ENCODE assay signal across 22 cellular contexts in genomic region chr11:60919320-60919719, GRCh38. TPM values are rescaled to one million over a fixed set of nuclear protein-coding genes. Genes with fewer than 3 reads are reported as not detected.
A peak's percentile ranks its signal among the peaks of the same experiment; 100 is the strongest.
DNase-seq lines count a peak whose midpoint lies in the region; TF ChIP-seq lines count a peak whose summit lies in the region.
"Had no signal": no experiment of that assay in that cellular context is flagged by ENCODE, and none has a peak within 500 bp of the region (broad histone marks: within the 10 kb centered on the region; RNA-seq: fewer than 3 reads in every experiment).

No MANE protein-coding gene starts in this region.

- peak overlapping the region; percentile 43 for H3K27ac ChIP-seq in OCI-LY3 (ENCODE audit: low read length)
- no peak overlapping the region for H3K27ac ChIP-seq in tibial artery
- H3K27ac ChIP-seq: BLaER1, right lobe of liver, thyroid gland had no signal

- H3K36me3 ChIP-seq in OCI-LY3 (replicated peaks; ENCODE audit: low read depth, low read length) (peaks cover 65% of the 10 kb centered on the region), tibial artery (peaks cover 35 to 40% (median 38%) of the 10 kb centered on the region in 3 donors)

- peak overlapping the region in 2 of 3 donors; percentile 34 to 88 for H3K27ac Mint-ChIP-seq in IgD-negative memory B cell
- H3K27ac Mint-ChIP-seq in dendritic cell treated with granulocyte-macrophage colony-stimulating factor and Interleukin-4, amounts not matched to agents 40 ng/mL and 50 ng/mL, for 4 days, result peak overlapping the region; percentile 39
- no peak overlapping the region for H3K27ac Mint-ChIP-seq in neural crest cell (ENCODE audit: unreplicated experiment)
- H3K27ac Mint-ChIP-seq: nephron progenitor cell had no signal

- H3K27me3 ChIP-seq in OCI-LY3 (ENCODE audit: low read depth, low read length), result no peaks in the 10 kb centered on the region
- peaks cover 0 to 22% of the 10 kb centered on the region in 2 donors for H3K27me3 ChIP-seq in tibial artery
- H3K27me3 ChIP-seq: right lobe of liver, thyroid gland had no signal

- peak overlapping the region; percentile 77 for H3K4me2 ChIP-seq in OCI-LY3 (ENCODE audit: low read length)
- H3K4me2 ChIP-seq: BLaER1 had no signal

- H3K4me3 Mint-ChIP-seq in IgD-negative memory B cell, result peak overlapping the region; percentile 21 to 79 (median 46)
- H3K4me3 Mint-ChIP-seq in dendritic cell treated with granulocyte-macrophage colony-stimulating factor and Interleukin-4, amounts not matched to agents 40 ng/mL and 50 ng/mL, for 4 days, result peak overlapping the region; percentile 20
- H3K4me3 Mint-ChIP-seq in neural crest cell, result peak overlapping the region; percentile 23
- H3K4me3 Mint-ChIP-seq: nephron progenitor cell had no signal

- intact Hi-C loops in dendritic cell treated with granulocyte-macrophage colony-stimulating factor and Interleukin-4, amounts not matched to agents 40 ng/mL and 50 ng/mL, for 4 days (cut with micrococcal nuclease), result no loop called here
- intact Hi-C loops in tibial artery (cut with DNase I; ENCODE audit: low total_unique reads), result no loop called here

- H3K4me3 ChIP-seq in OCI-LY3 (ENCODE audit: low read length), result peak overlapping the region; percentile 44
- H3K4me3 ChIP-seq in tibial artery, result no peak overlapping the region
- H3K4me3 ChIP-seq: BLaER1, lung, right lobe of liver, thyroid gland had no signal

- H3K9ac ChIP-seq in OCI-LY3 (ENCODE audit: low read length), result peak overlapping the region; percentile 10
- H3K9ac ChIP-seq: BLaER1 had no signal

- H3K9me3 Mint-ChIP-seq in IgD-negative memory B cell, result no peaks in the 10 kb centered on the region
- no peaks in the 10 kb centered on the region for H3K9me3 Mint-ChIP-seq in dendritic cell treated with granulocyte-macrophage colony-stimulating factor and Interleukin-4, amounts not matched to agents 40 ng/mL and 50 ng/mL, for 4 days
- no peaks in the 10 kb centered on the region for H3K9me3 Mint-ChIP-seq in neural crest cell
- H3K9me3 Mint-ChIP-seq: nephron progenitor cell had no signal

- peaks cover 10% of the 10 kb centered on the region for H3K27me3 Mint-ChIP-seq in IgD-negative memory B cell
- peaks cover 20% of the 10 kb centered on the region for H3K27me3 Mint-ChIP-seq in dendritic cell treated with granulocyte-macrophage colony-stimulating factor and Interleukin-4, amounts not matched to agents 40 ng/mL and 50 ng/mL, for 4 days
- no peaks in the 10 kb centered on the region for H3K27me3 Mint-ChIP-seq in neural crest cell (ENCODE audit: low read depth)

- in situ Hi-C loops in GM13976 (cut with MboI; ENCODE audit: low sequenced_read_pairs, unreplicated experiment), result no loop called here

- no peak overlapping the region for H2AFZ ChIP-seq in OCI-LY3 (ENCODE audit: low read depth, low read length)

- peaks cover 43% of the 10 kb centered on the region for H4K20me1 ChIP-seq in OCI-LY3 (ENCODE audit: insufficient read depth, low read length)

- peaks cover 28 to 49% (median 28%) of the 10 kb centered on the region in 3 donors for H3K4me1 Mint-ChIP-seq in IgD-negative memory B cell
- peaks cover 49% of the 10 kb centered on the region for H3K4me1 Mint-ChIP-seq in dendritic cell treated with granulocyte-macrophage colony-stimulating factor and Interleukin-4, amounts not matched to agents 40 ng/mL and 50 ng/mL, for 4 days (ENCODE audit: low read depth)
- H3K4me1 Mint-ChIP-seq in neural crest cell, result peaks cover 33% of the 10 kb centered on the region

- H3K36me3 Mint-ChIP-seq in IgD-negative memory B cell (peaks cover 15% of the 10 kb centered on the region), neural crest cell (ENCODE audit: low read depth) (peaks cover 16% of the 10 kb centered on the region)
- peaks cover 48% of the 10 kb centered on the region for H3K36me3 Mint-ChIP-seq in dendritic cell treated with granulocyte-macrophage colony-stimulating factor and Interleukin-4, amounts not matched to agents 40 ng/mL and 50 ng/mL, for 4 days (ENCODE audit: low read depth)

- H3K4me1 ChIP-seq in OCI-LY3 (ENCODE audit: low read length), result peaks cover 56% of the 10 kb centered on the region
- H3K4me1 ChIP-seq in tibial artery, result peaks cover 0 to 52% (median 27%) of the 10 kb centered on the region in 4 donors

- TF ChIP-seq CTCF in OCI-LY3 (IDR thresholded peaks at IDR 0.05; ENCODE audit: low read depth, low read length), result no peak
- no peak for TF ChIP-seq CTCF in neural crest cell (conservative IDR thresholded peaks at IDR 0.05)
- TF ChIP-seq CTCF in GM13976 (IDR thresholded peaks at IDR 0.05; ENCODE audit: borderline replicate concordance, control extremely low read depth, extremely low read depth, insufficient read depth, missing control alignments), result no peak
- no peak for TF ChIP-seq CTCF in tibial artery (IDR thresholded peaks at IDR 0.05)

- DNase-seq in neural crest cell (ENCODE audit: low read depth, low spot score), result no peak
- no peak for DNase-seq in inferior parietal cortex (ENCODE audit: extremely low spot score)
- DNase-seq in GM13976 (ENCODE audit: low spot score), result no peak
- no peak for DNase-seq in HK-2 (ENCODE audit: unreplicated experiment)
- DNase-seq in tibial artery, result no peak
- DNase-seq: activated CD4-positive, CD25-positive, alpha-beta regulatory T cell; activated effector memory CD4-positive, alpha-beta T cell treated with Interleukin-2 at 50 U/mL for 16 hours; DMS153; effector memory CD4-positive, alpha-beta T cell; NCI-H2029; NCI-H510A; nephron progenitor cell; right lobe of liver; stimulated activated CD4-positive, alpha-beta T cell treated with anti-CD3 and anti-CD28 coated beads, Interleukin-2, amount 100 ng/mL, for 48 hours; thyroid gland had no signal

- H3K79me2 ChIP-seq in OCI-LY3 (ENCODE audit: low read length), result peaks cover 56% of the 10 kb centered on the region

- no peaks in the 10 kb centered on the region for H3K9me3 ChIP-seq in OCI-LY3 (ENCODE audit: insufficient read depth, low read length)
- no peaks in the 10 kb centered on the region for H3K9me3 ChIP-seq in tibial artery
- H3K9me3 ChIP-seq: BLaER1, right lobe of liver, thyroid gland had no signal

RNA-seq across cellular contexts. Expression of gene TMEM132A, which starts 4.9 kb away (rescaled TPM):
- 0.26 TPM for polyA plus RNA-seq in IgD-negative memory B cell
- total RNA-seq in neural crest cell, result 195 and 216 TPM in 2 replicates

RNA-seq across cellular contexts. Expression of gene TMEM109, which starts 5.4 kb away (rescaled TPM):
- 259 TPM for polyA plus RNA-seq in IgD-negative memory B cell
- total RNA-seq in neural crest cell, result 64.4 and 65.6 TPM in 2 replicates

RNA-seq across cellular contexts. Expression of gene PRPF19, which starts 12.9 kb away (rescaled TPM):
- 18.5 TPM for polyA plus RNA-seq in IgD-negative memory B cell
- 183 and 189 TPM in 2 replicates for total RNA-seq in neural crest cell

RNA-seq across cellular contexts. Expression of gene SLC15A3, which starts 32.7 kb away (rescaled TPM):
- 15.2 TPM for polyA plus RNA-seq in IgD-negative memory B cell
- 7.4 and 10.4 TPM in 2 replicates for total RNA-seq in neural crest cell

RNA-seq across cellular contexts. Expression of gene ZP1, which starts 52.0 kb away (rescaled TPM):
- polyA plus RNA-seq in IgD-negative memory B cell, result not detected
- total RNA-seq in neural crest cell, result not detected in 2 replicates
- total RNA-seq: frontal cortex; lung; right lobe of liver; T-helper 1 cell treated with Interleukin-12 subunit alpha and Interleukin-12 subunit beta and Interleukin-4 antibody, amounts not matched to agents 30 ng/mL and 1 ng/mL, for 36 hours; thyroid gland had no signal
